Comparison of ENCODE assay signal across 8 cellular contexts in genomic region chr3:107927361-107928083, GRCh38.
DNase-seq lines count a peak whose midpoint lies in the region; ATAC-seq and TF ChIP-seq lines count a peak whose summit lies in the region.

No MANE protein-coding gene starts in this region.

- H3K36me3 ChIP-seq in kidney epithelial cell (ENCODE audit: control insufficient read depth, insufficient read depth, low read length), result no peaks in the 10 kb centered on the region

- TF ChIP-seq CTCF in 22Rv1 (IDR thresholded peaks at IDR 0.05) (peak; percentile 98), kidney epithelial cell (IDR thresholded peaks at IDR 0.05; ENCODE audit: insufficient read depth, low read length, poor library complexity, severe bottlenecking) (peak; percentile 95)

- peak; percentile 90 for ATAC-seq in GM18517 (IDR thresholded peaks at IDR 0.05; ENCODE audit: unreplicated experiment)
- ATAC-seq in HG03045 (IDR thresholded peaks at IDR 0.05; ENCODE audit: unreplicated experiment), result peak; percentile 97
- peak; percentile 94 for ATAC-seq in activated CD4-positive, CD25-positive, alpha-beta regulatory T cell treated with anti-CD3 and anti-CD28 coated beads, Interleukin-2, amount 50 U/mL, for 24 hours

- no peaks in the 10 kb centered on the region for H3K27me3 ChIP-seq in kidney epithelial cell (ENCODE audit: control insufficient read depth, insufficient read depth, low read length)

- DNase-seq in NCI-H2196 treated with DMSO at 0.1 percent for 48 hours (lab: John Stamatoyannopoulos, UW; ENCODE audit: unreplicated experiment) (peak; percentile 49), cerebellar cortex (ENCODE audit: low spot score) (peak; percentile 86), kidney epithelial cell (ENCODE audit: low read depth) (peak; percentile 43)
- peak; percentile 43 to 63 for DNase-seq in stimulated activated CD4-positive, alpha-beta T cell treated with anti-CD3 and anti-CD28 coated beads, Interleukin-15, amount 100 ng/mL, for 1 hour (ENCODE audit: low read depth in 1 of 2, low spot score in 1 of 2)

- H3K27ac ChIP-seq in 22Rv1, result no peak overlapping the region

- peak overlapping the region; percentile 70 for H3K4me3 ChIP-seq in kidney epithelial cell (ENCODE audit: low read depth, low read length)
